ENCODE assay signal across 1 cellular context in genomic region chr7:157013602-157014549, GRCh38.
TF ChIP-seq lines count a peak whose summit lies in the region.

No MANE protein-coding gene starts in this region.

TF ChIP-seq in HepG2, 621 proteins besides CTCF, POLR2A, EP300 and RAD21 (continued from another document):
- TF ChIP-seq TFAP4 (IDR thresholded peaks at IDR 0.05; ENCODE audit: borderline replicate concordance, low read depth) = peak; percentile 90
- peak; percentile 28; the same call in 1 of the 2 replicates for TF ChIP-seq HNF4A (CRISPR knock-in tag; IDR thresholded peaks at IDR 0.05)
- TF ChIP-seq PHF5A (CRISPR knock-in tag; IDR thresholded peaks at IDR 0.05; ENCODE audit: low read depth, unreplicated experiment) = no peak
- TF ChIP-seq PAXIP1 (CRISPR knock-in tag; conservative IDR thresholded peaks at IDR 0.05) = peak; percentile 38; the same call in 1 of the 2 replicates
- TF ChIP-seq DBP (CRISPR knock-in tag; IDR thresholded peaks at IDR 0.05; ENCODE audit: not compliant biosample characterization) = no peak
- no peak for TF ChIP-seq XBP1 (CRISPR knock-in tag; IDR thresholded peaks at IDR 0.05)
- 0 out of 2 replicates have a peak, but pooled peaks have one; percentile 19 for TF ChIP-seq GATAD2A (CRISPR knock-in tag; IDR thresholded peaks at IDR 0.05)
- no peak for TF ChIP-seq ZSCAN30 (CRISPR knock-in tag; IDR thresholded peaks at IDR 0.05)
- no peak for TF ChIP-seq ZNF430 (CRISPR knock-in tag; IDR thresholded peaks at IDR 0.05)
